Comparison of ENCODE assay signal across 1 cellular context in the genomic region with DNA sequence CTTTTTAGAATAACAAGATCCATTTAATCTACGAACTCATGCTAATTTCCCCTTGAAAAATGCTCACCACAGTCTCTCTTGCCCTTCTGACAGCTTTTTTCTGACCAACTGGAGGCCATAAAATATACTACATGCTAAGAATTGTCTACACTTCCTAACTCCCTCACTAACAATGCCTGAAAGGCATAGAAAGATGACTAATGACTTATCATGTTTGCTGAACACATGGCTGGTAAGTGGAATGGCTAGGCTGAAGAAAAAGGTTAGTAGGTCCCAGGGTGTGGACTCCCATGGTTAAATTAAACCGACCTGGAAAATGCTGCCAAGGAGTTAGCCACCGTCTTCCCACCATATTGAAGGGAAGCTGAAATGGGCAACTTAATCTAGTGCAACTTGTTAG.
TF ChIP-seq lines count a peak whose summit lies in the region.

No MANE protein-coding gene starts in this region.

TF ChIP-seq in GM23338, 12 proteins besides CTCF, POLR2A, EP300 and RAD21 (continued from another document):
- TF ChIP-seq, protein P1, sequence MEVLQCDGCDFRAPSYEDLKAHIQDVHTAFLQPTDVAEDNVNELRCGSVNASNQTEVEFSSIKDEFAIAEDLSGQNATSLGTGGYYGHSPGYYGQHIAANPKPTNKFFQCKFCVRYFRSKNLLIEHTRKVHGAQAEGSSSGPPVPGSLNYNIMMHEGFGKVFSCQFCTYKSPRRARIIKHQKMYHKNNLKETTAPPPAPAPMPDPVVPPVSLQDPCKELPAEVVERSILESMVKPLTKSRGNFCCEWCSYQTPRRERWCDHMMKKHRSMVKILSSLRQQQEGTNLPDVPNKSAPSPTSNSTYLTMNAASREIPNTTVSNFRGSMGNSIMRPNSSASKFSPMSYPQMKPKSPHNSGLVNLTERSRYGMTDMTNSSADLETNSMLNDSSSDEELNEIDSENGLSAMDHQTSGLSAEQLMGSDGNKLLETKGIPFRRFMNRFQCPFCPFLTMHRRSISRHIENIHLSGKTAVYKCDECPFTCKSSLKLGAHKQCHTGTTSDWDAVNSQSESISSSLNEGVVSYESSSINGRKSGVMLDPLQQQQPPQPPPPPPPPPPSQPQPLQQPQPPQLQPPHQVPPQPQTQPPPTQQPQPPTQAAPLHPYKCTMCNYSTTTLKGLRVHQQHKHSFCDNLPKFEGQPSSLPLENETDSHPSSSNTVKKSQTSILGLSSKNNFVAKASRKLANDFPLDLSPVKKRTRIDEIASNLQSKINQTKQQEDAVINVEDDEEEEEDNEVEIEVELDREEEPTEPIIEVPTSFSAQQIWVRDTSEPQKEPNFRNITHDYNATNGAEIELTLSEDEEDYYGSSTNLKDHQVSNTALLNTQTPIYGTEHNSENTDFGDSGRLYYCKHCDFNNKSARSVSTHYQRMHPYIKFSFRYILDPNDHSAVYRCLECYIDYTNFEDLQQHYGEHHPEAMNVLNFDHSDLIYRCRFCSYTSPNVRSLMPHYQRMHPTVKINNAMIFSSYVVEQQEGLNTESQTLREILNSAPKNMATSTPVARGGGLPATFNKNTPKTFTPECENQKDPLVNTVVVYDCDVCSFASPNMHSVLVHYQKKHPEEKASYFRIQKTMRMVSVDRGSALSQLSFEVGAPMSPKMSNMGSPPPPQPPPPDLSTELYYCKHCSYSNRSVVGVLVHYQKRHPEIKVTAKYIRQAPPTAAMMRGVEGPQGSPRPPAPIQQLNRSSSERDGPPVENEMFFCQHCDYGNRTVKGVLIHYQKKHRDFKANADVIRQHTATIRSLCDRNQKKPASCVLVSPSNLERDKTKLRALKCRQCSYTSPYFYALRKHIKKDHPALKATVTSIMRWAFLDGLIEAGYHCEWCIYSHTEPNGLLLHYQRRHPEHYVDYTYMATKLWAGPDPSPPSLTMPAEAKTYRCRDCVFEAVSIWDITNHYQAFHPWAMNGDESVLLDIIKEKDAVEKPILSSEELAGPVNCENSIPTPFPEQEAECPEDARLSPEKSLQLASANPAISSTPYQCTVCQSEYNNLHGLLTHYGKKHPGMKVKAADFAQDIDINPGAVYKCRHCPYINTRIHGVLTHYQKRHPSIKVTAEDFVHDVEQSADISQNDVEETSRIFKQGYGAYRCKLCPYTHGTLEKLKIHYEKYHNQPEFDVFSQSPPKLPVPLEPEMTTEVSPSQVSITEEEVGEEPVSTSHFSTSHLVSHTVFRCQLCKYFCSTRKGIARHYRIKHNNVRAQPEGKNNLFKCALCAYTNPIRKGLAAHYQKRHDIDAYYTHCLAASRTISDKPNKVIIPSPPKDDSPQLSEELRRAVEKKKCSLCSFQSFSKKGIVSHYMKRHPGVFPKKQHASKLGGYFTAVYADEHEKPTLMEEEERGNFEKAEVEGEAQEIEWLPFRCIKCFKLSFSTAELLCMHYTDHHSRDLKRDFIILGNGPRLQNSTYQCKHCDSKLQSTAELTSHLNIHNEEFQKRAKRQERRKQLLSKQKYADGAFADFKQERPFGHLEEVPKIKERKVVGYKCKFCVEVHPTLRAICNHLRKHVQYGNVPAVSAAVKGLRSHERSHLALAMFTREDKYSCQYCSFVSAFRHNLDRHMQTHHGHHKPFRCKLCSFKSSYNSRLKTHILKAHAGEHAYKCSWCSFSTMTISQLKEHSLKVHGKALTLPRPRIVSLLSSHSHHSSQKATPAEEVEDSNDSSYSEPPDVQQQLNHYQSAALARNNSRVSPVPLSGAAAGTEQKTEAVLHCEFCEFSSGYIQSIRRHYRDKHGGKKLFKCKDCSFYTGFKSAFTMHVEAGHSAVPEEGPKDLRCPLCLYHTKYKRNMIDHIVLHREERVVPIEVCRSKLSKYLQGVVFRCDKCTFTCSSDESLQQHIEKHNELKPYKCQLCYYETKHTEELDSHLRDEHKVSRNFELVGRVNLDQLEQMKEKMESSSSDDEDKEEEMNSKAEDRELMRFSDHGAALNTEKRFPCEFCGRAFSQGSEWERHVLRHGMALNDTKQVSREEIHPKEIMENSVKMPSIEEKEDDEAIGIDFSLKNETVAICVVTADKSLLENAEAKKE (CRISPR knock-in tag; IDR thresholded peaks at IDR 0.05), result no peak
- TF ChIP-seq STAT1 (IDR thresholded peaks at IDR 0.05; ENCODE audit: unreplicated experiment), result no peak
